ENCODE assay signal across 8 cellular contexts in genomic region chr11:32830413-32830738, GRCh38. TPM values are rescaled to one million over a fixed set of nuclear protein-coding genes. Genes with fewer than 3 reads are reported as not detected.
A peak's percentile ranks its signal among the peaks of the same experiment; 100 is the strongest.
DNase-seq lines count a peak whose midpoint lies in the region; ATAC-seq, FAIRE-seq and TF ChIP-seq lines count a peak whose summit lies in the region.

No MANE protein-coding gene starts in this region.

- H3K36me3 ChIP-seq in Karpas-422 (ENCODE audit: insufficient read depth, low read length): no peaks in the 10 kb centered on the region
- H3K36me3 ChIP-seq in brain microvascular endothelial cell (replicated peaks): no peaks in the 10 kb centered on the region
- no peaks in the 10 kb centered on the region for H3K36me3 ChIP-seq in HepG2 (replicated peaks in 1 of 2; ENCODE audit: control insufficient read depth in 1 of 2, insufficient read depth in 2 of 2, low read length in 2 of 2)
- H3K36me3 ChIP-seq in upper lobe of left lung: no peaks in the 10 kb centered on the region

- no peak for FAIRE-seq in HepG2 (lab: Jason Lieb, UNC)

- H3K4me1 ChIP-seq in Karpas-422 (ENCODE audit: low read length) (peaks cover 15% of the 10 kb centered on the region), HepG2 (ENCODE audit: insufficient read depth, low read length) (peaks cover 10% of the 10 kb centered on the region), upper lobe of left lung (peaks cover 0 to 14% (median 10%) of the 10 kb centered on the region in 4 donors)

- no peaks in the 10 kb centered on the region for H3K27me3 ChIP-seq in Karpas-422 (ENCODE audit: low read length)
- H3K27me3 ChIP-seq in brain microvascular endothelial cell (replicated peaks): peaks cover 7% of the 10 kb centered on the region
- peaks cover 0 to 5% of the 10 kb centered on the region in 2 experiments; a peak in 1 of 5 replicates for H3K27me3 ChIP-seq in HepG2 (ENCODE audit: control insufficient read depth in 1 of 2, insufficient read depth in 2 of 2, low read length in 2 of 2)
- H3K27me3 ChIP-seq in upper lobe of left lung: no peaks in the 10 kb centered on the region

- H4K20me1 ChIP-seq in Karpas-422 (ENCODE audit: insufficient read depth, low read depth, low read length) (no peaks in the 10 kb centered on the region), HepG2 (ENCODE audit: insufficient read depth, low read length) (no peaks in the 10 kb centered on the region)

- intact Hi-C loops in HepG2 (cut with micrococcal nuclease; ENCODE audit: unreplicated experiment): no loop called here

- no peak overlapping the region for H3K27ac Mint-ChIP-seq in activated CD4-positive, alpha-beta T cell treated with anti-CD3 and anti-CD28 coated beads, Interleukin-2, amount 10 ng/mL, durations not matched to agents 7 days and 5 days

- H3K27ac ChIP-seq in Karpas-422 (ENCODE audit: low read length) (no peak overlapping the region), brain microvascular endothelial cell (no peak overlapping the region), HepG2 (ENCODE audit: extremely low read length, insufficient read depth, low read length) (no peak overlapping the region), upper lobe of left lung (peak overlapping the region; percentile 81 to 92 (median 85))

- no peaks in the 10 kb centered on the region for H3K79me2 ChIP-seq in Karpas-422 (ENCODE audit: low read length)
- no peaks in the 10 kb centered on the region for H3K79me2 ChIP-seq in HepG2 (ENCODE audit: insufficient read depth, low read length)

- no peaks in the 10 kb centered on the region for H3K36me3 Mint-ChIP-seq in activated CD4-positive, alpha-beta T cell treated with anti-CD3 and anti-CD28 coated beads, Interleukin-2, amount 10 ng/mL, durations not matched to agents 7 days and 5 days (ENCODE audit: low read depth)

- CTCF ChIA-PET in activated CD4-positive, alpha-beta T cell treated with anti-CD3 and anti-CD28 coated beads, Interleukin-2, amount 10 ng/mL, durations not matched to agents 7 days and 5 days (lab: Charles Lee): no interaction called here
- CTCF ChIA-PET in HepG2 (lab: Yijun Ruan, JAX; ENCODE audit: low intra/inter-chr PET ratio, low total read pairs): no interaction called here

- TF ChIP-seq POLR2A in HepG2 (IDR thresholded peaks at IDR 0.05; ENCODE audit: insufficient read depth in 1 of 2, low read depth in 2 of 2, low read length in 2 of 2): no peak
- no peak for TF ChIP-seq POLR2A in upper lobe of left lung (IDR thresholded peaks at IDR 0.05)

- POLR2A ChIA-PET in activated CD4-positive, alpha-beta T cell treated with anti-CD3 and anti-CD28 coated beads, Interleukin-2, amount 10 ng/mL, durations not matched to agents 7 days and 5 days (lab: Charles Lee): no interaction called here
- POLR2A ChIA-PET in HepG2 (lab: Yijun Ruan, JAX): no interaction called here

- H3K9ac ChIP-seq in Karpas-422 (ENCODE audit: low read length) (no peak overlapping the region), HepG2 (ENCODE audit: insufficient read depth, low read depth, low read length) (peak overlapping the region; percentile 55; the same call in 1 of the 2 replicates)

- peak overlapping the region; percentile 79 for H3K4me2 ChIP-seq in Karpas-422 (ENCODE audit: low read depth, low read length, poor library complexity, severe bottlenecking)
- peak overlapping the region; percentile 86 for H3K4me2 ChIP-seq in HepG2 (ENCODE audit: low read depth, low read length)

- TF ChIP-seq CTCF in brain microvascular endothelial cell (IDR thresholded peaks at IDR 0.05; ENCODE audit: low read depth, low read length, missing control alignments) (no peak), HepG2 (CRISPR knock-in tag; IDR thresholded peaks at IDR 0.05) (no peak), upper lobe of left lung (IDR thresholded peaks at IDR 0.05) (no peak)

- in situ Hi-C loops in brain microvascular endothelial cell (cut with HindIII; ENCODE audit: low pct_ligation_motif_present, low sequenced_read_pairs): no loop called here
- in situ Hi-C loops in HepG2 (cut with HindIII; ENCODE audit: extremely low pct_ligation_motif_present, low pct_unique_long_range_greater_than_20kb): no loop called here

- ATAC-seq in HepG2: peak; percentile 81
- peak; percentile 54 to 69 for ATAC-seq in upper lobe of left lung (ENCODE audit: low FRiP score in 2 of 2)
- ATAC-seq in HG03460 (IDR thresholded peaks at IDR 0.05; ENCODE audit: unreplicated experiment): no peak
- ATAC-seq in GM18511 (IDR thresholded peaks at IDR 0.05; ENCODE audit: unreplicated experiment): no peak

- TF ChIP-seq EP300 in HepG2 (IDR thresholded peaks at IDR 0.05; ENCODE audit: low read depth in 2 of 2, low read length in 2 of 2) (peak in 1 of 2 experiments; percentile 22; a peak in 1 of 4 replicates), HepG2 (CRISPR knock-in tag; IDR thresholded peaks at IDR 0.05; ENCODE audit: borderline replicate concordance) (no peak), upper lobe of left lung (IDR thresholded peaks at IDR 0.05) (no peak)

- BruUV-seq in HepG2 (replicated peaks; lab: Mats Ljungman, UMichigan): no TSS peak

- peak overlapping the region; percentile 66 for H3K4me3 Mint-ChIP-seq in activated CD4-positive, alpha-beta T cell treated with anti-CD3 and anti-CD28 coated beads, Interleukin-2, amount 10 ng/mL, durations not matched to agents 7 days and 5 days

- no peak overlapping the region for H2AFZ ChIP-seq in Karpas-422 (ENCODE audit: low read length)
- H2AFZ ChIP-seq in HepG2 (ENCODE audit: low read length): no peak overlapping the region

- H3K4me3 ChIP-seq in Karpas-422 (ENCODE audit: low read length) (peak overlapping the region; percentile 65), brain microvascular endothelial cell (ENCODE audit: low read depth, low read length) (peak overlapping the region; percentile 60), HepG2 (replicated peaks in 1 of 3; ENCODE audit: insufficient read depth in 1 of 3, low read depth in 2 of 3, low read length in 3 of 3) (peak overlapping the region; percentile 51 to 80 (median 64)), upper lobe of left lung (peak overlapping the region; percentile 49 to 87 (median 78))

- no peaks in the 10 kb centered on the region for H3K9me2 ChIP-seq in Karpas-422 (replicated peaks; ENCODE audit: insufficient read depth, low read length)

- peaks cover 8% of the 10 kb centered on the region for H3K4me1 Mint-ChIP-seq in activated CD4-positive, alpha-beta T cell treated with anti-CD3 and anti-CD28 coated beads, Interleukin-2, amount 10 ng/mL, durations not matched to agents 7 days and 5 days

- peaks cover 34% of the 10 kb centered on the region for H3K27me3 Mint-ChIP-seq in activated CD4-positive, alpha-beta T cell treated with anti-CD3 and anti-CD28 coated beads, Interleukin-2, amount 10 ng/mL, durations not matched to agents 7 days and 5 days

- 2% methylated on average over 6 of the region's 6 CpGs for WGBS in HepG2 (ENCODE audit: low lambda C conversion rate)
- 2 to 10% methylated on average over 6 of the region's 6 CpGs for WGBS in upper lobe of left lung, 2 donors

- no peaks in the 10 kb centered on the region for H3K9me3 Mint-ChIP-seq in activated CD4-positive, alpha-beta T cell treated with anti-CD3 and anti-CD28 coated beads, Interleukin-2, amount 10 ng/mL, durations not matched to agents 7 days and 5 days

- DNase-seq in activated CD4-positive, alpha-beta T cell treated with anti-CD3 and anti-CD28 coated beads, Interleukin-2, amount 10 ng/mL, durations not matched to agents 7 days and 5 days: no peak
- DNase-seq in activated CD4-positive, alpha-beta T cell treated with anti-CD3 and anti-CD28 coated beads for 1 hour: no peak
- DNase-seq in Karpas-422 (no peak), brain microvascular endothelial cell (no peak), HepG2 (ENCODE audit: low spot score) (peak; percentile 62), upper lobe of left lung (peak in 1 of 2 donors; percentile 82)

- H3K9me3 ChIP-seq in Karpas-422 (ENCODE audit: low read length) (no peaks in the 10 kb centered on the region), HepG2 (ENCODE audit: low read length) (no peaks in the 10 kb centered on the region), upper lobe of left lung (no peaks in the 10 kb centered on the region)

- no peak for TF ChIP-seq RAD21 in HepG2 (CRISPR knock-in tag; IDR thresholded peaks at IDR 0.05)

RNA-seq across cellular contexts. Expression of gene PRRG4, which starts 0.6 kb away (rescaled TPM):
- under 1 TPM; 0.25 to 0.30 TPM for total RNA-seq in activated CD4-positive, alpha-beta T cell treated with anti-CD3 and anti-CD28 coated beads, Interleukin-2, amount 10 ng/mL, durations not matched to agents 7 days and 5 days
- 0.11 and 0.19 TPM in 2 replicates for total RNA-seq in Karpas-422 (2014; rRNA removed; shearing (Covaris generic); ENCODE audit: low replicate concordance)
- total RNA-seq in HepG2 (2016; rRNA removed; fragmentation: Illumina TruSeq; extraction: Trizol) (0.86 and 0.95 TPM in 2 replicates), upper lobe of left lung (10 to 100 TPM in 3 of 6 donors, 1 to 10 TPM in 3; 5.2 to 33.6 (median 9.6) TPM)
- 0.10 and 0.18 TPM in 2 replicates for total RNA-seq in HepG2 (2016; cell fraction: cytosol; rRNA removed; fragmentation: Illumina TruSeq; extraction: Trizol; ENCODE audit: low read depth)
- 0.84 and 0.86 TPM in 2 replicates for total RNA-seq in HepG2 (2016; cell fraction: insoluble cytoplasmic fraction; rRNA removed; fragmentation: Illumina TruSeq; extraction: Trizol)
- total RNA-seq in HepG2 (2016; cell fraction: membrane; rRNA removed; fragmentation: Illumina TruSeq; extraction: Trizol): 0.76 and 0.87 TPM in 2 replicates
- 0.69 and 0.75 TPM in 2 replicates for total RNA-seq in HepG2 (2016; cell fraction: nucleus; rRNA removed; fragmentation: Illumina TruSeq; extraction: Trizol)
- polyA plus RNA-seq in HepG2 (2011; rRNA removed): 0.24 and 0.25 TPM in 2 replicates
- polyA plus RNA-seq in HepG2 (2011; cell fraction: cytosol; rRNA removed): 0.08 and 0.27 TPM in 2 replicates
- 0.09 TPM in 1 of 2 replicates, not detected in the other for polyA plus RNA-seq in HepG2 (2011; cell fraction: nucleus; rRNA removed)
- polyA plus RNA-seq in HepG2 (2012): 0.13 and 0.53 TPM in 2 replicates
- polyA plus RNA-seq in HepG2 (2016; cell fraction: cytosol; fragmentation: Illumina TruSeq; extraction: Trizol; ENCODE audit: low read depth): 0.10 and 0.15 TPM in 2 replicates
- 1.2 TPM in 2 replicates for polyA plus RNA-seq in HepG2 (2016; cell fraction: insoluble cytoplasmic fraction; fragmentation: Illumina TruSeq; extraction: Trizol; ENCODE audit: low read depth)
- polyA plus RNA-seq in HepG2 (2016; cell fraction: membrane; fragmentation: Illumina TruSeq; extraction: Trizol; ENCODE audit: low read depth): 0.58 and 0.64 TPM in 2 replicates
- polyA plus RNA-seq in HepG2 (2016; cell fraction: nucleus; fragmentation: Illumina TruSeq; extraction: Trizol; ENCODE audit: insufficient read depth, low read depth): 1.1 TPM in 2 replicates
- 0.14 and 9.8 TPM in 2 replicates for polyA minus RNA-seq in HepG2 (2011; rRNA and poly(A)+ RNA removed; ENCODE audit: low replicate concordance)
- polyA minus RNA-seq in HepG2 (2011; cell fraction: cytosol; rRNA and poly(A)+ RNA removed): 0.18 and 0.40 TPM in 2 replicates
- 0.26 and 0.37 TPM in 2 replicates for polyA minus RNA-seq in HepG2 (2011; cell fraction: nucleus; rRNA and poly(A)+ RNA removed)

RNA-seq across cellular contexts. Expression of gene CCDC73, which starts 35.9 kb away (rescaled TPM):
- total RNA-seq in activated CD4-positive, alpha-beta T cell treated with anti-CD3 and anti-CD28 coated beads, Interleukin-2, amount 10 ng/mL, durations not matched to agents 7 days and 5 days: not detected
- total RNA-seq in Karpas-422 (2014; rRNA removed; shearing (Covaris generic); ENCODE audit: low replicate concordance): 2.5 and 3.0 TPM in 2 replicates
- total RNA-seq in HepG2 (2016; rRNA removed; fragmentation: Illumina TruSeq; extraction: Trizol) (0.08 and 0.11 TPM in 2 replicates), upper lobe of left lung (under 1 TPM in 2 of 6 donors, not detected in 4; 0.15 to 0.20 TPM)
- not detected in 2 replicates for total RNA-seq in HepG2 (2016; cell fraction: cytosol; rRNA removed; fragmentation: Illumina TruSeq; extraction: Trizol; ENCODE audit: low read depth)
- total RNA-seq in HepG2 (2016; cell fraction: insoluble cytoplasmic fraction; rRNA removed; fragmentation: Illumina TruSeq; extraction: Trizol): 0.06 and 0.21 TPM in 2 replicates
- total RNA-seq in HepG2 (2016; cell fraction: membrane; rRNA removed; fragmentation: Illumina TruSeq; extraction: Trizol): 0.22 TPM in 1 of 2 replicates, not detected in the other
- 0.31 and 0.60 TPM in 2 replicates for total RNA-seq in HepG2 (2016; cell fraction: nucleus; rRNA removed; fragmentation: Illumina TruSeq; extraction: Trizol)
- 0.01 TPM in 2 replicates for polyA plus RNA-seq in HepG2 (2011; rRNA removed)
- polyA plus RNA-seq in HepG2 (2011; cell fraction: cytosol; rRNA removed): 0.03 TPM in 1 of 2 replicates, not detected in the other
- 0.03 TPM in 1 of 2 replicates, not detected in the other for polyA plus RNA-seq in HepG2 (2011; cell fraction: nucleus; rRNA removed)
- 0.09 and 0.17 TPM in 2 replicates for polyA plus RNA-seq in HepG2 (2012)
- polyA plus RNA-seq in HepG2 (2016; cell fraction: cytosol; fragmentation: Illumina TruSeq; extraction: Trizol; ENCODE audit: low read depth): not detected in 2 replicates
- 0.08 TPM in 1 of 2 replicates, not detected in the other for polyA plus RNA-seq in HepG2 (2016; cell fraction: insoluble cytoplasmic fraction; fragmentation: Illumina TruSeq; extraction: Trizol; ENCODE audit: low read depth)
- polyA plus RNA-seq in HepG2 (2016; cell fraction: membrane; fragmentation: Illumina TruSeq; extraction: Trizol; ENCODE audit: low read depth): not detected in 2 replicates
- polyA plus RNA-seq in HepG2 (2016; cell fraction: nucleus; fragmentation: Illumina TruSeq; extraction: Trizol; ENCODE audit: insufficient read depth, low read depth): 0.15 and 0.20 TPM in 2 replicates
- 0.07 TPM in 1 of 2 replicates, not detected in the other for polyA minus RNA-seq in HepG2 (2011; rRNA and poly(A)+ RNA removed; ENCODE audit: low replicate concordance)
- not detected in 2 replicates for polyA minus RNA-seq in HepG2 (2011; cell fraction: cytosol; rRNA and poly(A)+ RNA removed)
- polyA minus RNA-seq in HepG2 (2011; cell fraction: nucleus; rRNA and poly(A)+ RNA removed): 0.25 and 0.26 TPM in 2 replicates

Comparison
In these comparisons a context has a peak if more than half of its experiments do, and no peak if none do; other contexts are left out.
1. H3K27ac ChIP-seq: peak in upper lobe of left lung (4 of 4); none in Karpas-422 (single experiment), brain microvascular endothelial cell (single experiment) and HepG2 (single experiment).
2. ATAC-seq: peak in HepG2 (single experiment) and upper lobe of left lung (2 of 2); none in HG03460 (single experiment) and GM18511 (single experiment).
3. Peak in every context shown above with its lines, with median percentiles within 50 percentile points of each other: H3K4me3 ChIP-seq.